Comparison of ENCODE assay signal across 23 cellular contexts in genomic region chr9:14189578-14189977, GRCh38.
DNase-seq lines count a peak whose midpoint lies in the region; TF ChIP-seq lines count a peak whose summit lies in the region.
"Had no signal": no experiment of that assay in that cellular context is flagged by ENCODE, and none has a peak within 500 bp of the region (broad histone marks: within the 10 kb centered on the region; RNA-seq: fewer than 3 reads in every experiment).

No MANE protein-coding gene starts in this region.

- no peaks in the 10 kb centered on the region for H3K9me3 ChIP-seq in breast epithelium
- no peaks in the 10 kb centered on the region for H3K9me3 ChIP-seq in mammary epithelial cell (replicated peaks; ENCODE audit: insufficient read depth, low read length)
- H3K9me3 ChIP-seq: BLaER1 had no signal

- POLR2A ChIA-PET in MCF 10A (lab: Yijun Ruan, JAX) = no interaction called here

- no peaks in the 10 kb centered on the region for H4K20me1 ChIP-seq in mammary epithelial cell (ENCODE audit: insufficient read depth, low read length)
- H4K20me1 ChIP-seq: BLaER1 had no signal

- CTCF ChIA-PET in MCF 10A (lab: Yijun Ruan, JAX) = interaction anchor here (0.7 kb wide), 1 partner anchor 1138 kb away, joined by 3 read pairs; no protein-coding TSS in a partner anchor
- CTCF ChIA-PET in mammary epithelial cell (lab: Charles Lee; ENCODE audit: low non-redundant PET) = no interaction called here

- dilution Hi-C loops in mammary epithelial cell (cut with HindIII; ENCODE audit: low sequenced_read_pairs) = no loop called here

- no peak for DNase-seq in MCF 10A (ENCODE audit: unreplicated experiment)
- no peak for DNase-seq in breast epithelium (ENCODE audit: low spot score in 2 of 2)
- peak; percentile 40 for DNase-seq in mammary epithelial cell
- no peak for DNase-seq in mesothelial cell of epicardium (ENCODE audit: low spot score in 2 of 2, unreplicated experiment in 2 of 2)
- DNase-seq in activated T-helper 2 cell treated with anti-CD3 and anti-CD28 coated beads, Interferon-gamma antibody, Interleukin-2, Interleukin-4, amounts not matched to agents 10 μg/mL and 5 μg/mL and 100 μg/mL, durations not matched to agents 14 hours and 24 hours and 36 hours (ENCODE audit: low spot score) = no peak
- DNase-seq in globus pallidus (ENCODE audit: low spot score) = no peak
- DNase-seq in ureter (ENCODE audit: low spot score) = no peak
- DNase-seq: 8988T; CD4-positive, CD25-positive, alpha-beta regulatory T cell; DMS153; DND-41; H7; NCI-H1092; NCI-H1417 treated with DMSO at 0.1 percent for 48 hours; NCI-H187; NCI-H2081 treated with DMSO at 0.1 percent for 48 hours; NCI-H2171; NCI-H226; NCI-H524; NCI-H82; NK-92 treated with Interleukin-12 subunit alpha and Interleukin-12 subunit beta, amount 100 ng/mL, for 24 hours; SHP77 treated with DMSO at 0.1 percent for 48 hours had no signal

- H3K4me2 ChIP-seq in mammary epithelial cell (ENCODE audit: insufficient read depth, low read depth, low read length) = peak overlapping the region; percentile 36
- H3K4me2 ChIP-seq: BLaER1 had no signal

- no peak overlapping the region for H2AFZ ChIP-seq in mammary epithelial cell (ENCODE audit: low read depth, low read length)

- H3K27ac ChIP-seq in breast epithelium = no peak overlapping the region
- H3K27ac ChIP-seq in mammary epithelial cell (ENCODE audit: insufficient read depth, low read depth, low read length) = no peak overlapping the region
- H3K27ac ChIP-seq: BLaER1 had no signal

- H3K36me3 ChIP-seq in breast epithelium (no peaks in the 10 kb centered on the region), mammary epithelial cell (ENCODE audit: insufficient read depth, low read length) (no peaks in the 10 kb centered on the region)
- H3K36me3 ChIP-seq: BLaER1 had no signal

- intact Hi-C loops in MCF 10A (cut with micrococcal nuclease) = no loop called here
- intact Hi-C loops in breast epithelium (cut with DNase I; ENCODE audit: low total_unique reads) = no loop called here
- intact Hi-C loops in mammary epithelial cell (cut with micrococcal nuclease) = no loop called here
- intact Hi-C loops in activated T-helper 2 cell treated with anti-CD3 and anti-CD28 coated beads, Interferon-gamma antibody, Interleukin-2, Interleukin-4, amounts not matched to agents 10 μg/mL and 5 μg/mL and 100 μg/mL, durations not matched to agents 14 hours and 24 hours and 36 hours (cut with micrococcal nuclease) = no loop called here

- in situ Hi-C loops in mammary epithelial cell (cut with MboI; ENCODE audit: low sequenced_read_pairs in 2 of 2) = no loop called here

- H3K27me3 ChIP-seq in breast epithelium (no peaks in the 10 kb centered on the region), mammary epithelial cell (ENCODE audit: insufficient read depth, low read length) (no peaks in the 10 kb centered on the region)
- H3K27me3 ChIP-seq: BLaER1 had no signal

- H3K4me3 Mint-ChIP-seq in MCF 10A (ENCODE audit: unreplicated experiment) (no peak overlapping the region), mesothelial cell of epicardium (no peak overlapping the region)
- no peak overlapping the region for H3K4me3 Mint-ChIP-seq in activated T-helper 2 cell treated with anti-CD3 and anti-CD28 coated beads, Interferon-gamma antibody, Interleukin-2, Interleukin-4, amounts not matched to agents 10 μg/mL and 5 μg/mL and 100 μg/mL, durations not matched to agents 14 hours and 24 hours and 36 hours (ENCODE audit: low read depth)
- H3K4me3 Mint-ChIP-seq: CD4-positive, CD25-positive, alpha-beta regulatory T cell had no signal

- no peak for TF ChIP-seq POLR2A in breast epithelium (IDR thresholded peaks at IDR 0.05)

- H3K9ac ChIP-seq in mammary epithelial cell (ENCODE audit: insufficient read depth, low read length) = no peak overlapping the region
- H3K9ac ChIP-seq: BLaER1 had no signal

- no TSS peak for BruUV-seq in MCF 10A (replicated peaks; lab: Mats Ljungman, UMichigan)
- no TSS peak for BruUV-seq in mammary epithelial cell (replicated peaks; lab: Mats Ljungman, UMichigan)

- TF ChIP-seq CTCF in MCF 10A (IDR thresholded peaks at IDR 0.05; ENCODE audit: unreplicated experiment) (no peak), breast epithelium (IDR thresholded peaks at IDR 0.05) (no peak), mammary epithelial cell (conservative IDR thresholded peaks at IDR 0.05 in 1 of 2, IDR thresholded peaks at IDR 0.05 in 1 of 2; ENCODE audit: extremely low read depth in 1 of 2, insufficient read depth in 1 of 2, low read depth in 1 of 2, low read length in 2 of 2) (no peak), mesothelial cell of epicardium (IDR thresholded peaks at IDR 0.05; ENCODE audit: unreplicated experiment) (no peak)

- H3K4me3 ChIP-seq in breast epithelium (no peak overlapping the region), mammary epithelial cell (replicated peaks in 1 of 3; ENCODE audit: insufficient read depth in 1 of 3, low read depth in 2 of 3, low read length in 3 of 3) (no peak overlapping the region)
- H3K4me3 ChIP-seq: BLaER1 had no signal

- H3K79me2 ChIP-seq in mammary epithelial cell (ENCODE audit: insufficient read depth, low read length) = peaks cover 83% of the 10 kb centered on the region

- H3K36me3 Mint-ChIP-seq in MCF 10A (ENCODE audit: insufficient read depth, unreplicated experiment) = no peaks in the 10 kb centered on the region
- H3K36me3 Mint-ChIP-seq in mesothelial cell of epicardium = no peaks in the 10 kb centered on the region
- H3K36me3 Mint-ChIP-seq in activated T-helper 2 cell treated with anti-CD3 and anti-CD28 coated beads, Interferon-gamma antibody, Interleukin-2, Interleukin-4, amounts not matched to agents 10 μg/mL and 5 μg/mL and 100 μg/mL, durations not matched to agents 14 hours and 24 hours and 36 hours (ENCODE audit: low read depth) = no peaks in the 10 kb centered on the region
- H3K36me3 Mint-ChIP-seq: CD4-positive, CD25-positive, alpha-beta regulatory T cell had no signal

- H3K27me3 Mint-ChIP-seq in MCF 10A (ENCODE audit: insufficient read depth, unreplicated experiment) = no peaks in the 10 kb centered on the region
- no peaks in the 10 kb centered on the region for H3K27me3 Mint-ChIP-seq in mesothelial cell of epicardium (ENCODE audit: low read depth)
- no peaks in the 10 kb centered on the region for H3K27me3 Mint-ChIP-seq in activated T-helper 2 cell treated with anti-CD3 and anti-CD28 coated beads, Interferon-gamma antibody, Interleukin-2, Interleukin-4, amounts not matched to agents 10 μg/mL and 5 μg/mL and 100 μg/mL, durations not matched to agents 14 hours and 24 hours and 36 hours (ENCODE audit: low read depth)

- H3K4me1 ChIP-seq in breast epithelium (no peaks in the 10 kb centered on the region), mammary epithelial cell (ENCODE audit: insufficient read depth, low read length) (peaks cover 25% of the 10 kb centered on the region)
- H3K4me1 ChIP-seq: BLaER1 had no signal

- 10% methylated on average over 1 of the region's 1 CpG for WGBS in mammary epithelial cell (ENCODE audit: low coverage, missing lambda C conversion rate)

- no peaks in the 10 kb centered on the region for H3K9me3 Mint-ChIP-seq in MCF 10A (ENCODE audit: unreplicated experiment)
- H3K9me3 Mint-ChIP-seq in mesothelial cell of epicardium = no peaks in the 10 kb centered on the region
- no peaks in the 10 kb centered on the region for H3K9me3 Mint-ChIP-seq in activated T-helper 2 cell treated with anti-CD3 and anti-CD28 coated beads, Interferon-gamma antibody, Interleukin-2, Interleukin-4, amounts not matched to agents 10 μg/mL and 5 μg/mL and 100 μg/mL, durations not matched to agents 14 hours and 24 hours and 36 hours

- H3K27ac Mint-ChIP-seq in MCF 10A (ENCODE audit: low read depth, unreplicated experiment) (peak overlapping the region; percentile 39), mesothelial cell of epicardium (peak overlapping the region; percentile 69)
- H3K27ac Mint-ChIP-seq in activated T-helper 2 cell treated with anti-CD3 and anti-CD28 coated beads, Interferon-gamma antibody, Interleukin-2, Interleukin-4, amounts not matched to agents 10 μg/mL and 5 μg/mL and 100 μg/mL, durations not matched to agents 14 hours and 24 hours and 36 hours = no peak overlapping the region
- H3K27ac Mint-ChIP-seq: CD4-positive, CD25-positive, alpha-beta regulatory T cell had no signal

- H3K4me1 Mint-ChIP-seq in MCF 10A (ENCODE audit: insufficient read depth, unreplicated experiment) = peaks cover 27% of the 10 kb centered on the region
- H3K4me1 Mint-ChIP-seq in mesothelial cell of epicardium = peaks cover 65% of the 10 kb centered on the region
- no peaks in the 10 kb centered on the region for H3K4me1 Mint-ChIP-seq in activated T-helper 2 cell treated with anti-CD3 and anti-CD28 coated beads, Interferon-gamma antibody, Interleukin-2, Interleukin-4, amounts not matched to agents 10 μg/mL and 5 μg/mL and 100 μg/mL, durations not matched to agents 14 hours and 24 hours and 36 hours (ENCODE audit: low read depth)
- H3K4me1 Mint-ChIP-seq: CD4-positive, CD25-positive, alpha-beta regulatory T cell had no signal
